In the genomic region with DNA sequence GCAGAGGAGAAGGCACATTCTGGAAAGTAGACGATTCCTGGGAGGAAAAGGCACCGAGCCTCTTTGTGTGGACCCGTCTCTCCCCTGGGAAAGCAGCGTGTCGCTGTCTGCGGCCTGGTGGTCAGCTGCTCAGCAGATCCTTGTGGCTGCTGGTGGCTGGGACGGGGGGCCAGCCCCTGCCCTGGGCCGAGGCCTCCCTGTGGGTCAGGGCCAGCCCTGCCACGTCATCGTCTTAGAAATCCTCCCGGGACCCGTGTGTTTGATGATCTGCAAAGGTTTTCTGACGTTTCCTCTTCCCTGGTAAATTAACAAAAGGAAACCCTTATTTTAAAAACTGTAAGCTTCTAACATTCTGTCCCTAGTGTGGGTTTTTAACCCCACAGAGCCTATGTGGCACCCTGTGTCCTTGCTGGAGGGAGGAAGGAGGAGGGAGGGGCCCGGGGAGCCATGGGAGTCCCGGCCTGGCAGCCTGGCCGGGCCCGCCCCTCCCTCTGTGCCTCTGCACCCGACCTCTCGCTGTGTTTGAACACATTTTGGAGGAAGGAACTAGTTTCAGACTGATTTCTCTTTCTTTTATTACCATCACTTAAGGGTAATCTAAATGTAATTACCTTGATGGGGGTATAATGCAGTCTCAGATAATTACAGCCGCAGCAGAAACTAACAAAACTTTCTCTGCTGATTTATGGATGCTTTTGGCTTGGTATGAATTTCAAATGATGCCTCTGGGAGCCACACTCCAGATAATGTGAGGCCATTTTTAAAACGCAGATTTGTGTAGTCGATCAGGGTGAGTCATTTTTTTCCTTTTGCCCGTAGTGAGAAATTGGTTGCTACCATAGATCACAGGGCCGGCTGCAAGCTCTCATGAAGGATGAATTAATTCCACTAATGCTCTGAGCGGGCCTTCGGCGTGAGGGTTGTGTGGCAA, we compare ENCODE assay signal across 11 cellular contexts.
DNase-seq lines count a peak whose midpoint lies in the region; ATAC-seq and TF ChIP-seq lines count a peak whose summit lies in the region.
"Had no signal": no experiment of that assay in that cellular context is flagged by ENCODE, and none has a peak within 500 bp of the region (broad histone marks: within the 10 kb centered on the region; RNA-seq: fewer than 3 reads in every experiment).

No MANE protein-coding gene starts in this region.

- H3K4me3 ChIP-seq in RWPE2 (ENCODE audit: severe bottlenecking) (no peak overlapping the region), rectal smooth muscle tissue (ENCODE audit: low read length) (no peak overlapping the region), mammary epithelial cell (replicated peaks in 1 of 3; ENCODE audit: insufficient read depth in 1 of 3, low read depth in 2 of 3, low read length in 3 of 3) (no peak overlapping the region)

- H3K9ac ChIP-seq in rectal smooth muscle tissue (ENCODE audit: low read length), result no peak overlapping the region
- H3K9ac ChIP-seq in mammary epithelial cell (ENCODE audit: insufficient read depth, low read length), result no peak overlapping the region

- H3K36me3 ChIP-seq in RWPE2 (ENCODE audit: low read depth), result peaks cover 3% of the 10 kb centered on the region
- peaks cover 9% of the 10 kb centered on the region for H3K36me3 ChIP-seq in rectal smooth muscle tissue (ENCODE audit: control insufficient read depth, insufficient read depth, low read length)
- H3K36me3 ChIP-seq in mammary epithelial cell (ENCODE audit: insufficient read depth, low read length), result no peaks in the 10 kb centered on the region

- H3K27me3 Mint-ChIP-seq in glutamatergic neuron (ENCODE audit: unreplicated experiment), result peaks cover 3% of the 10 kb centered on the region
- H3K27me3 Mint-ChIP-seq in activated CD4-positive, alpha-beta T cell treated with anti-CD3 and anti-CD28 coated beads, Interleukin-2, amount 10 ng/mL, durations not matched to agents 24 days and 14 days, result no peaks in the 10 kb centered on the region
- H3K27me3 Mint-ChIP-seq: CD8-positive, alpha-beta memory T cell had no signal

- H3K27ac ChIP-seq in RWPE2 (ENCODE audit: poor library complexity, severe bottlenecking), result no peak overlapping the region
- peak overlapping the region; percentile 51 for H3K27ac ChIP-seq in rectal smooth muscle tissue (ENCODE audit: low read depth, low read length)
- H3K27ac ChIP-seq in mammary epithelial cell (ENCODE audit: insufficient read depth, low read depth, low read length), result no peak overlapping the region
- H3K27ac ChIP-seq: VCaP had no signal

- intact Hi-C loops in activated CD4-positive, alpha-beta T cell treated with anti-CD3 and anti-CD28 coated beads, Interleukin-2, amount 10 ng/mL, durations not matched to agents 24 days and 14 days (cut with micrococcal nuclease), result no loop called here
- intact Hi-C loops in mammary epithelial cell (cut with micrococcal nuclease), result no loop called here

- H3K79me2 ChIP-seq in mammary epithelial cell (ENCODE audit: insufficient read depth, low read length), result no peaks in the 10 kb centered on the region

- peak overlapping the region; percentile 25 for H3K4me3 Mint-ChIP-seq in glutamatergic neuron (ENCODE audit: unreplicated experiment)
- no peak overlapping the region for H3K4me3 Mint-ChIP-seq in activated CD4-positive, alpha-beta T cell treated with anti-CD3 and anti-CD28 coated beads, Interleukin-2, amount 10 ng/mL, durations not matched to agents 24 days and 14 days
- H3K4me3 Mint-ChIP-seq: CD8-positive, alpha-beta memory T cell had no signal

- WGBS in mammary epithelial cell (ENCODE audit: low coverage, missing lambda C conversion rate), result 93% methylated on average over 23 of the region's 27 CpGs

- H3K27me3 ChIP-seq in RWPE2 (ENCODE audit: insufficient read depth, poor library complexity, severe bottlenecking) (no peaks in the 10 kb centered on the region), rectal smooth muscle tissue (ENCODE audit: control insufficient read depth, insufficient read depth, low read length) (no peaks in the 10 kb centered on the region), mammary epithelial cell (ENCODE audit: insufficient read depth, low read length) (no peaks in the 10 kb centered on the region)

- DNase-seq in Daoy (ENCODE audit: low read depth) (peak; percentile 14), RWPE2 (ENCODE audit: low spot score) (peak; percentile 33), glutamatergic neuron (peak; percentile 70), mammary epithelial cell (no peak)
- no peak for DNase-seq in activated CD4-positive, alpha-beta T cell treated with anti-CD3 and anti-CD28 coated beads, Interleukin-2, amount 10 ng/mL, durations not matched to agents 24 days and 14 days
- DNase-seq: activated gamma-delta T cell treated with Interleukin-2 at 50 U/mL for 16 hours had no signal

- H3K9me3 ChIP-seq in RWPE2 (ENCODE audit: severe bottlenecking) (no peaks in the 10 kb centered on the region), mammary epithelial cell (replicated peaks; ENCODE audit: insufficient read depth, low read length) (peaks cover 6% of the 10 kb centered on the region)

- no peak overlapping the region for H2AFZ ChIP-seq in mammary epithelial cell (ENCODE audit: low read depth, low read length)

- ATAC-seq in RWPE2 (ENCODE audit: low read depth) (no peak), HG03097 (IDR thresholded peaks at IDR 0.05; ENCODE audit: low FRiP score, unreplicated experiment) (no peak), GM19455 (IDR thresholded peaks at IDR 0.05; ENCODE audit: unreplicated experiment) (no peak)

- H3K27ac Mint-ChIP-seq in glutamatergic neuron (ENCODE audit: unreplicated experiment), result peak overlapping the region; percentile 39
- no peak overlapping the region for H3K27ac Mint-ChIP-seq in activated CD4-positive, alpha-beta T cell treated with anti-CD3 and anti-CD28 coated beads, Interleukin-2, amount 10 ng/mL, durations not matched to agents 24 days and 14 days

- dilution Hi-C loops in mammary epithelial cell (cut with HindIII; ENCODE audit: low sequenced_read_pairs), result no loop called here

- BruUV-seq in mammary epithelial cell (replicated peaks; lab: Mats Ljungman, UMichigan), result no TSS peak

- H3K9me3 Mint-ChIP-seq in glutamatergic neuron (ENCODE audit: unreplicated experiment), result peaks cover 2% of the 10 kb centered on the region
- H3K9me3 Mint-ChIP-seq in activated CD4-positive, alpha-beta T cell treated with anti-CD3 and anti-CD28 coated beads, Interleukin-2, amount 10 ng/mL, durations not matched to agents 24 days and 14 days, result peaks cover 4% of the 10 kb centered on the region

- peaks cover 4% of the 10 kb centered on the region for H3K4me1 Mint-ChIP-seq in glutamatergic neuron (ENCODE audit: low read depth, unreplicated experiment)
- peaks cover 13% of the 10 kb centered on the region for H3K4me1 Mint-ChIP-seq in activated CD4-positive, alpha-beta T cell treated with anti-CD3 and anti-CD28 coated beads, Interleukin-2, amount 10 ng/mL, durations not matched to agents 24 days and 14 days

- TF ChIP-seq CTCF in RWPE2 (IDR thresholded peaks at IDR 0.05; ENCODE audit: poor library complexity, severe bottlenecking) (no peak), glutamatergic neuron (IDR thresholded peaks at IDR 0.05; ENCODE audit: partially characterized antibody, unreplicated experiment) (no peak), mammary epithelial cell (conservative IDR thresholded peaks at IDR 0.05 in 1 of 2, IDR thresholded peaks at IDR 0.05 in 1 of 2; ENCODE audit: extremely low read depth in 1 of 2, insufficient read depth in 1 of 2, low read depth in 1 of 2, low read length in 2 of 2) (no peak)

- H3K4me1 ChIP-seq in RWPE2 (ENCODE audit: insufficient read depth, poor library complexity, severe bottlenecking) (peaks cover 6% of the 10 kb centered on the region), rectal smooth muscle tissue (ENCODE audit: control insufficient read depth, insufficient read depth, low read length) (peaks cover 9% of the 10 kb centered on the region), mammary epithelial cell (ENCODE audit: insufficient read depth, low read length) (no peaks in the 10 kb centered on the region)

- CTCF ChIA-PET in mammary epithelial cell (lab: Charles Lee; ENCODE audit: low non-redundant PET), result no interaction called here

- no peak overlapping the region for H3K4me2 ChIP-seq in mammary epithelial cell (ENCODE audit: insufficient read depth, low read depth, low read length)

- H3K36me3 Mint-ChIP-seq in glutamatergic neuron (ENCODE audit: unreplicated experiment), result peaks cover 6% of the 10 kb centered on the region
- H3K36me3 Mint-ChIP-seq in activated CD4-positive, alpha-beta T cell treated with anti-CD3 and anti-CD28 coated beads, Interleukin-2, amount 10 ng/mL, durations not matched to agents 24 days and 14 days (ENCODE audit: low read depth), result peaks cover 19% of the 10 kb centered on the region

- in situ Hi-C loops in mammary epithelial cell (cut with MboI; ENCODE audit: low sequenced_read_pairs in 2 of 2), result no loop called here

- H4K20me1 ChIP-seq in mammary epithelial cell (ENCODE audit: insufficient read depth, low read length), result no peaks in the 10 kb centered on the region

Comparison
In these comparisons a context has a peak if more than half of its experiments do, and no peak if none do; other contexts are left out.
1. DNase-seq: peak in Daoy (single experiment), RWPE2 (single experiment) and glutamatergic neuron (single experiment); none in activated CD4-positive, alpha-beta T cell treated with anti-CD3 and anti-CD28 coated beads, Interleukin-2, amount 10 ng/mL, durations not matched to agents 24 days and 14 days (single experiment) and mammary epithelial cell (single experiment).